In the genomic region with DNA sequence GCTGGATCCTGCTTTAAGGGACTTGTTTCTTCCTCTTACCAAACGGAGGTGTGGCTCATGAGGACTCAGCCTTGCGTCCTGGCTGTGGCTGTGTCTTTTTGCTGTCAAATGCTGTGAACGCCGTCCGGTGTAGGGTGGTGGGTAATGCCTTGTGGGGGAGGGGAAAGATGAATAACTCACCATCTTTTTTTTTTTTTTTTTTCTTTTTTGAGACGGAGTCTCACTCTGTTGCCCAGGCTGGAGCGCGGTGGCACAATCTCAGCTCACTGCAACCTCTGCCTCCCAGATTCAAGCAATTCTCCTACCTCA, we compare ENCODE assay signal across 7 cellular contexts. TPM values are rescaled to one million over a fixed set of nuclear protein-coding genes. Genes with fewer than 3 reads are reported as not detected.
DNase-seq lines count a peak whose midpoint lies in the region; ATAC-seq and TF ChIP-seq lines count a peak whose summit lies in the region.
"Not testable (repeated sequence)": the region's sequence is repeated elsewhere in the genome, so short reads cannot be mapped to it uniquely, and the experiment has no call there.

No MANE protein-coding gene starts in this region.

- H3K27ac Mint-ChIP-seq in CD4-positive, alpha-beta memory T cell, result peak overlapping the region in 5 of 7 donors; percentile 17 to 95 (median 75)
- not testable (repeated sequence) for H3K27ac Mint-ChIP-seq in IgD-negative memory B cell; activated naive CD4-positive, alpha-beta T cell treated with anti-CD3 and anti-CD28 coated beads, Interleukin-2, amount 50 U/mL, for 24 hours
- H3K27ac Mint-ChIP-seq in activated CD4-positive, alpha-beta T cell treated with anti-CD3 and anti-CD28 coated beads, Interleukin-2, amount 10 ng/mL, durations not matched to agents 24 days and 14 days, result peak overlapping the region; percentile 67
- H3K27ac Mint-ChIP-seq in naive B cell (peak overlapping the region in 3 of 6 donors; percentile 49 to 92 (median 75)), progenitor cell of endocrine pancreas (peak overlapping the region; percentile 82)

- H3K9ac ChIP-seq in fibroblast of lung (ENCODE audit: insufficient read depth, low read length), result not testable (repeated sequence)

- H3K4me3 ChIP-seq in CD4-positive, alpha-beta memory T cell (ENCODE audit: low read length in 2 of 2); fibroblast of lung (replicated peaks in 1 of 4; ENCODE audit: control extremely low read depth in 1 of 4, insufficient read depth in 1 of 4, low read depth in 3 of 4, low read length in 4 of 4): not testable (repeated sequence)

- POLR2A ChIA-PET in CD4-positive, alpha-beta memory T cell (lab: Charles Lee; ENCODE audit: partially characterized antibody), result not testable (repeated sequence)

- H4K20me1 ChIP-seq in fibroblast of lung (ENCODE audit: control insufficient read depth, extremely low read depth, insufficient read depth, low read length), result not testable (repeated sequence)

- peak overlapping the region in 5 of 8 donors; percentile 8 to 92 (median 35) for H3K4me3 Mint-ChIP-seq in CD4-positive, alpha-beta memory T cell
- peak overlapping the region in 3 of 4 donors; percentile 21 to 96 (median 76) for H3K4me3 Mint-ChIP-seq in IgD-negative memory B cell
- not testable (repeated sequence) for H3K4me3 Mint-ChIP-seq in activated CD4-positive, alpha-beta T cell treated with anti-CD3 and anti-CD28 coated beads, Interleukin-2, amount 10 ng/mL, durations not matched to agents 24 days and 14 days; progenitor cell of endocrine pancreas (ENCODE audit: low read depth)
- H3K4me3 Mint-ChIP-seq in activated naive CD4-positive, alpha-beta T cell treated with anti-CD3 and anti-CD28 coated beads, Interleukin-2, amount 50 U/mL, for 24 hours, result peak overlapping the region; percentile 30
- peak overlapping the region in 5 of 8 donors; percentile 48 to 94 (median 82) for H3K4me3 Mint-ChIP-seq in naive B cell

- not testable (repeated sequence) for H3K27me3 ChIP-seq in CD4-positive, alpha-beta memory T cell (ENCODE audit: insufficient read depth, low read length); fibroblast of lung (ENCODE audit: control insufficient read depth, insufficient read depth, low read length)

- peaks cover 13% of the 10 kb centered on the region for H3K36me3 ChIP-seq in CD4-positive, alpha-beta memory T cell (ENCODE audit: insufficient read depth, low read length)
- H3K36me3 ChIP-seq in fibroblast of lung (ENCODE audit: control insufficient read depth, insufficient read depth, low read length), result not testable (repeated sequence)

- H3K4me1 Mint-ChIP-seq in CD4-positive, alpha-beta memory T cell, result peaks cover 37 to 73% (median 53%) of the 10 kb centered on the region in 4 donors
- peaks cover 27 to 36% (median 28%) of the 10 kb centered on the region in 3 donors for H3K4me1 Mint-ChIP-seq in IgD-negative memory B cell
- peaks cover 33% of the 10 kb centered on the region for H3K4me1 Mint-ChIP-seq in activated CD4-positive, alpha-beta T cell treated with anti-CD3 and anti-CD28 coated beads, Interleukin-2, amount 10 ng/mL, durations not matched to agents 24 days and 14 days
- peaks cover 64% of the 10 kb centered on the region for H3K4me1 Mint-ChIP-seq in activated naive CD4-positive, alpha-beta T cell treated with anti-CD3 and anti-CD28 coated beads, Interleukin-2, amount 50 U/mL, for 24 hours
- H3K4me1 Mint-ChIP-seq in naive B cell, result peaks cover 39 to 66% (median 59%) of the 10 kb centered on the region in 3 donors
- peaks cover 23% of the 10 kb centered on the region for H3K4me1 Mint-ChIP-seq in progenitor cell of endocrine pancreas (ENCODE audit: low read depth)

- H3K4me1 ChIP-seq in CD4-positive, alpha-beta memory T cell (ENCODE audit: insufficient read depth, low read length), result peaks cover 57% of the 10 kb centered on the region
- not testable (repeated sequence) for H3K4me1 ChIP-seq in fibroblast of lung (ENCODE audit: control insufficient read depth, extremely low read depth, insufficient read depth, low read length)

- DNase-seq in CD4-positive, alpha-beta memory T cell, result peak in 1 of 5 donors; percentile 70
- not testable (repeated sequence) for DNase-seq in activated CD4-positive, alpha-beta T cell treated with anti-CD3 and anti-CD28 coated beads, Interleukin-2, amount 10 ng/mL, durations not matched to agents 24 days and 14 days; fibroblast of lung (ENCODE audit: low read depth in 2 of 2); naive B cell; progenitor cell of endocrine pancreas (ENCODE audit: low spot score, unreplicated experiment)

- not testable (repeated sequence) for H3K9me3 Mint-ChIP-seq in CD4-positive, alpha-beta memory T cell; IgD-negative memory B cell; activated CD4-positive, alpha-beta T cell treated with anti-CD3 and anti-CD28 coated beads, Interleukin-2, amount 10 ng/mL, durations not matched to agents 24 days and 14 days; activated naive CD4-positive, alpha-beta T cell treated with anti-CD3 and anti-CD28 coated beads, Interleukin-2, amount 50 U/mL, for 24 hours; naive B cell; progenitor cell of endocrine pancreas (ENCODE audit: low read depth)

- H3K4me2 ChIP-seq in fibroblast of lung (ENCODE audit: extremely low read depth, insufficient read depth, low read length), result peak overlapping the region; percentile 3

- intact Hi-C loops in CD4-positive, alpha-beta memory T cell (cut with micrococcal nuclease); activated CD4-positive, alpha-beta T cell treated with anti-CD3 and anti-CD28 coated beads, Interleukin-2, amount 10 ng/mL, durations not matched to agents 24 days and 14 days (cut with micrococcal nuclease): not testable (repeated sequence)

- CTCF ChIA-PET in CD4-positive, alpha-beta memory T cell (lab: Charles Lee; ENCODE audit: partially characterized antibody), result interaction anchor here (0.7 kb wide), 1 partner anchor 58 kb away, joined by 3 read pairs; no protein-coding TSS in a partner anchor

- not testable (repeated sequence) for TF ChIP-seq CTCF in fibroblast of lung (conservative IDR thresholded peaks at IDR 0.05 in 1 of 2, IDR thresholded peaks at IDR 0.05 in 1 of 2; ENCODE audit: low read depth in 1 of 2, low read length in 2 of 2); progenitor cell of endocrine pancreas (IDR thresholded peaks at IDR 0.05; ENCODE audit: unreplicated experiment)

- not testable (repeated sequence) for H2AFZ ChIP-seq in fibroblast of lung (ENCODE audit: low read length)

- peaks cover 4 to 25% of the 10 kb centered on the region in 2 donors for H3K36me3 Mint-ChIP-seq in CD4-positive, alpha-beta memory T cell
- H3K36me3 Mint-ChIP-seq in IgD-negative memory B cell; activated naive CD4-positive, alpha-beta T cell treated with anti-CD3 and anti-CD28 coated beads, Interleukin-2, amount 50 U/mL, for 24 hours; naive B cell; progenitor cell of endocrine pancreas (ENCODE audit: insufficient read depth): not testable (repeated sequence)
- H3K36me3 Mint-ChIP-seq in activated CD4-positive, alpha-beta T cell treated with anti-CD3 and anti-CD28 coated beads, Interleukin-2, amount 10 ng/mL, durations not matched to agents 24 days and 14 days (ENCODE audit: low read depth), result peaks cover 21% of the 10 kb centered on the region

- H3K27me3 Mint-ChIP-seq in CD4-positive, alpha-beta memory T cell; IgD-negative memory B cell; activated CD4-positive, alpha-beta T cell treated with anti-CD3 and anti-CD28 coated beads, Interleukin-2, amount 10 ng/mL, durations not matched to agents 24 days and 14 days; activated naive CD4-positive, alpha-beta T cell treated with anti-CD3 and anti-CD28 coated beads, Interleukin-2, amount 50 U/mL, for 24 hours; naive B cell; progenitor cell of endocrine pancreas: not testable (repeated sequence)

- not testable (repeated sequence) for ATAC-seq in naive B cell (ENCODE audit: low read depth in 2 of 2)

- H3K27ac ChIP-seq in CD4-positive, alpha-beta memory T cell (ENCODE audit: low read depth, low read length); fibroblast of lung (ENCODE audit: insufficient read depth, low read length): not testable (repeated sequence)

- peaks cover 71% of the 10 kb centered on the region for H3K79me2 ChIP-seq in fibroblast of lung (ENCODE audit: control insufficient read depth, insufficient read depth, low read length)

- not testable (repeated sequence) for H3K9me3 ChIP-seq in CD4-positive, alpha-beta memory T cell (ENCODE audit: control insufficient read depth in 1 of 2, low read length in 2 of 2); fibroblast of lung (ENCODE audit: control insufficient read depth, insufficient read depth, low read depth, low read length)

RNA-seq across cellular contexts. Expression of a gene that starts 3.0 kb away (rescaled TPM):
- 100 to 1,000 TPM; 101 to 106 TPM for total RNA-seq in CD4-positive, alpha-beta memory T cell
- 10 to 100 TPM; 54.1 to 70.9 TPM for polyA plus RNA-seq in CD4-positive, alpha-beta memory T cell
- polyA plus RNA-seq in IgD-negative memory B cell (67.1 TPM), fibroblast of lung (53.8 and 59.5 TPM in 2 replicates), naive B cell (ENCODE audit: low read depth in 6 of 6) (10 to 100 TPM; 45.7 to 72.6 (median 57.1) TPM)
- total RNA-seq in activated CD4-positive, alpha-beta T cell treated with anti-CD3 and anti-CD28 coated beads, Interleukin-2, amount 10 ng/mL, durations not matched to agents 24 days and 14 days, result 61.3 and 62.6 TPM in 2 replicates
- total RNA-seq in fibroblast of lung (37.2 and 44.3 TPM in 2 replicates), progenitor cell of endocrine pancreas (77.8 and 81.3 TPM in 2 replicates)
- polyA plus RNA-seq in fibroblast of lung (2012), result 49.3 and 67.4 TPM in 2 replicates
- 55.9 and 75.0 TPM in 2 replicates for polyA minus RNA-seq in fibroblast of lung (ENCODE audit: low replicate concordance)

RNA-seq across cellular contexts. Expression of a gene that starts 43.7 kb away (rescaled TPM):
- 100 to 1,000 TPM; 186 to 195 TPM for total RNA-seq in CD4-positive, alpha-beta memory T cell
- 10 to 100 TPM; 39.3 to 79.0 TPM for polyA plus RNA-seq in CD4-positive, alpha-beta memory T cell
- polyA plus RNA-seq in IgD-negative memory B cell (36.5 TPM), fibroblast of lung (78.2 and 86.1 TPM in 2 replicates), naive B cell (ENCODE audit: low read depth in 6 of 6) (10 to 100 TPM; 46.4 to 98.8 (median 79.8) TPM)
- total RNA-seq in activated CD4-positive, alpha-beta T cell treated with anti-CD3 and anti-CD28 coated beads, Interleukin-2, amount 10 ng/mL, durations not matched to agents 24 days and 14 days, result 190 and 200 TPM in 2 replicates
- total RNA-seq in fibroblast of lung (224 and 249 TPM in 2 replicates), progenitor cell of endocrine pancreas (199 and 204 TPM in 2 replicates)
- 102 and 162 TPM in 2 replicates for polyA plus RNA-seq in fibroblast of lung (2012)
- 151 and 174 TPM in 2 replicates for polyA minus RNA-seq in fibroblast of lung (ENCODE audit: low replicate concordance)

RNA-seq across cellular contexts. Expression of a gene that starts 54.4 kb away (rescaled TPM):
- total RNA-seq in CD4-positive, alpha-beta memory T cell, result 10 to 100 TPM; 44.4 to 44.6 TPM
- 1 to 10 TPM; 2.4 to 6.8 TPM for polyA plus RNA-seq in CD4-positive, alpha-beta memory T cell
- polyA plus RNA-seq in IgD-negative memory B cell, result 9.5 TPM
- 28.3 and 28.4 TPM in 2 replicates for total RNA-seq in activated CD4-positive, alpha-beta T cell treated with anti-CD3 and anti-CD28 coated beads, Interleukin-2, amount 10 ng/mL, durations not matched to agents 24 days and 14 days
- 4.6 and 7.6 TPM in 2 replicates for total RNA-seq in fibroblast of lung
- 4.0 and 4.6 TPM in 2 replicates for polyA plus RNA-seq in fibroblast of lung
- polyA plus RNA-seq in fibroblast of lung (2012), result 3.9 and 4.3 TPM in 2 replicates
- polyA minus RNA-seq in fibroblast of lung (ENCODE audit: low replicate concordance), result 5.6 and 7.3 TPM in 2 replicates
- polyA plus RNA-seq in naive B cell (ENCODE audit: low read depth in 6 of 6), result 1 to 10 TPM; 2.0 to 5.6 (median 3.0) TPM
- total RNA-seq in progenitor cell of endocrine pancreas, result 32.5 and 39.5 TPM in 2 replicates
